In genomic region chr5:140966293-140967225, GRCh38 we compare ENCODE assay signal across 1 cellular context.
A peak's percentile ranks its signal among the peaks of the same experiment; 100 is the strongest.
TF ChIP-seq lines count a peak whose summit lies in the region.

A gene with protein sequence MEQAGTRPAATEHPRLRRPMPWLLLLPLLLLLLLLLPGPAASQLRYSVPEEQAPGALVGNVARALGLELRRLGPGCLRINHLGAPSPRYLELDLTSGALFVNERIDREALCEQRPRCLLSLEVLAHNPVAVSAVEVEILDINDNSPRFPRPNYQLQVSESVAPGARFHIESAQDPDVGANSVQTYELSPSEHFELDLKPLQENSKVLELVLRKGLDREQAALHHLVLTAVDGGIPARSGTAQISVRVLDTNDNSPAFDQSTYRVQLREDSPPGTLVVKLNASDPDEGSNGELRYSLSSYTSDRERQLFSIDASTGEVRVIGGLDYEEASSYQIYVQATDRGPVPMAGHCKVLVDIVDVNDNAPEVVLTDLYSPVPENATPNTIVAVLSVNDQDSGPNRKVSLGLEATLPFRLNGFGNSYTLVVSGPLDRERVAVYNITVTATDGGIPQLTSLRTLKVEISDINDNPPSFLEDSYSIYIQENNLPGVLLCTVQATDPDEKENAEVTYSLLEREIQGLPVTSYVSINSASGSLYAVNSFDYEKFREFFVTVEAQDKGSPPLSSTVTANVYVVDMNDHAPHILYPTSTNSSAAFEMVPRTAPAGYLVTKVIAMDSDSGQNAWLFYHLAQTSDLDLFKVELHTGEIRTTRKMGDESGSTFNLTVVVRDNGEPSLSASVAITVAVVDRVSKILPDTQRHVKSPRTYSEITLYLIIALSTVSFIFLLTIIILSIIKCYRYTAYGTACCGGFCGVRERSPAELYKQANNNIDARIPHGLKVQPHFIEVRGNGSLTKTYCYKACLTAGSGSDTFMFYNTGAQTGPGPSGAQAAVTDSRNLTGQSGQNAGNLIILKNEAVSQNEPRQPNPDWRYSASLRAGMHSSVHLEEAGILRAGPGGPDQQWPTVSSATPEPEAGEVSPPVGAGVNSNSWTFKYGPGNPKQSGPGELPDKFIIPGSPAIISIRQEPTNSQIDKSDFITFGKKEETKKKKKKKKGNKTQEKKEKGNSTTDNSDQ (plus strand): TSS chr5:140966476. CDS start chr5:140966767, 291 bp downstream.

TF ChIP-seq in HCT116, 20 proteins besides CTCF, POLR2A, EP300 and RAD21 (continued from another document):
- TF ChIP-seq MAX (IDR thresholded peaks at IDR 0.05): 0 out of 2 replicates have a peak, but pooled peaks have one; percentile 54
- peak; percentile 37 for TF ChIP-seq YY1 (IDR thresholded peaks at IDR 0.05; ENCODE audit: extremely low read depth, insufficient replicate concordance, low read depth, low read length)
- TF ChIP-seq EZH2 (IDR thresholded peaks at IDR 0.05): no peak
- TF ChIP-seq REST (IDR thresholded peaks at IDR 0.05; ENCODE audit: low read depth): no peak
- TF ChIP-seq SRF (IDR thresholded peaks at IDR 0.05; ENCODE audit: low read depth): no peak
- TF ChIP-seq CBX3 (IDR thresholded peaks at IDR 0.05; ENCODE audit: low read depth): 0 out of 2 replicates have a peak, but pooled peaks have one; percentile 10
- TF ChIP-seq ZFX (IDR thresholded peaks at IDR 0.05): 0 out of 2 replicates have a peak, but pooled peaks have one; percentile 29
- no peak for TF ChIP-seq ZNF274 (IDR thresholded peaks at IDR 0.05; ENCODE audit: low read depth, low read length)
- no peak for TF ChIP-seq ZBTB33 (IDR thresholded peaks at IDR 0.05; ENCODE audit: extremely low read depth, insufficient replicate concordance, low read length)
- no peak for TF ChIP-seq FOSL1 (IDR thresholded peaks at IDR 0.05; ENCODE audit: low read depth)
- TF ChIP-seq POLR2AphosphoS5 (IDR thresholded peaks at IDR 0.05; ENCODE audit: low read depth, low read length): peak; percentile 54
- no peak for TF ChIP-seq TCF7L2 (IDR thresholded peaks at IDR 0.05; ENCODE audit: borderline replicate concordance, extremely low read depth, insufficient read depth, insufficient read length)
- no peak for TF ChIP-seq ATF3 (IDR thresholded peaks at IDR 0.05)
- TF ChIP-seq SIN3A (IDR thresholded peaks at IDR 0.05; ENCODE audit: low read depth): peak; percentile 23; the same call in 1 of the 2 replicates
- TF ChIP-seq EZH2phosphoT487 (IDR thresholded peaks at IDR 0.05; ENCODE audit: borderline replicate concordance): no peak
- TF ChIP-seq CEBPB (IDR thresholded peaks at IDR 0.05; ENCODE audit: low read depth): no peak
- peak; percentile 65; the same call in 1 of the 2 replicates for TF ChIP-seq EGR1 (IDR thresholded peaks at IDR 0.05; ENCODE audit: low read depth)
TF ChIP-seq in HCT116: peak in this region for 7.
